8 cellular contexts compared by ENCODE assay signal in genomic region chr5:10863763-10864383, GRCh38.
DNase-seq lines count a peak whose midpoint lies in the region; ATAC-seq and TF ChIP-seq lines count a peak whose summit lies in the region.

No MANE protein-coding gene starts in this region.

- H3K36me3 ChIP-seq in neural cell (ENCODE audit: insufficient read depth, low read length), result no peaks in the 10 kb centered on the region
- no peaks in the 10 kb centered on the region for H3K36me3 ChIP-seq in upper lobe of right lung

- H3K4me3 ChIP-seq in AG10803 (ENCODE audit: low read length), result no peak overlapping the region
- H3K4me3 ChIP-seq in neural cell (ENCODE audit: low read length), result no peak overlapping the region
- no peak overlapping the region for H3K4me3 ChIP-seq in upper lobe of right lung

- no peak for TF ChIP-seq EP300 in neural cell (conservative IDR thresholded peaks at IDR 0.05; ENCODE audit: poor library complexity, severe bottlenecking)

- ATAC-seq in GM18519 (IDR thresholded peaks at IDR 0.05; ENCODE audit: low FRiP score, unreplicated experiment) (peak; percentile 92), HG02973 (IDR thresholded peaks at IDR 0.05; ENCODE audit: unreplicated experiment) (peak; percentile 90), upper lobe of right lung (peak; percentile 83)

- no peak overlapping the region for H2AFZ ChIP-seq in neural cell (ENCODE audit: low read depth, low read length)

- H3K27ac ChIP-seq in neural cell (ENCODE audit: low read length) (no peak overlapping the region), upper lobe of right lung (no peak overlapping the region)

- no peaks in the 10 kb centered on the region for H3K27me3 ChIP-seq in neural cell (ENCODE audit: insufficient read depth, low read depth, low read length)
- no peaks in the 10 kb centered on the region for H3K27me3 ChIP-seq in upper lobe of right lung

- no peak overlapping the region for H3K4me2 ChIP-seq in neural cell (ENCODE audit: low read length)

- DNase-seq in AG10803 (ENCODE audit: low read depth), result peak; percentile 33
- DNase-seq in NCI-H526 (lab: John Stamatoyannopoulos, UW), result peak; percentile 47 to 75
- peak; percentile 7 to 21 for DNase-seq in activated CD8-positive, alpha-beta memory T cell treated with anti-CD3 and anti-CD28 coated beads for 4 hours (ENCODE audit: low read depth in 2 of 2)
- DNase-seq in erythroblast (lab: John Stamatoyannopoulos, UW), result peak; percentile 52 to 77
- no peak for DNase-seq in upper lobe of right lung

- H3F3A ChIP-seq in neural cell (ENCODE audit: insufficient read depth, low read length, poor library complexity, severe bottlenecking), result no peaks in the 10 kb centered on the region

- no peak overlapping the region for H3K9ac ChIP-seq in neural cell (ENCODE audit: low read length)

- TF ChIP-seq RAD21 in neural cell (conservative IDR thresholded peaks at IDR 0.05), result no peak

- TF ChIP-seq CTCF in AG10803 (conservative IDR thresholded peaks at IDR 0.05; ENCODE audit: low read length) (peak; percentile 87), neural cell (IDR thresholded peaks at IDR 0.05; ENCODE audit: poor library complexity, severe bottlenecking) (peak; percentile 47), upper lobe of right lung (IDR thresholded peaks at IDR 0.05) (peak; percentile 82)

- H3K9me3 ChIP-seq in neural cell (ENCODE audit: low read length) (no peaks in the 10 kb centered on the region), upper lobe of right lung (no peaks in the 10 kb centered on the region)

- H3K9me2 ChIP-seq in neural cell (ENCODE audit: insufficient read depth, low read length), result no peaks in the 10 kb centered on the region

- intact Hi-C loops in upper lobe of right lung (cut with DNase I), result no loop called here

- TF ChIP-seq POLR2A in erythroblast (IDR thresholded peaks at IDR 0.05; ENCODE audit: low read length), result no peak

- no peaks in the 10 kb centered on the region for H3K79me2 ChIP-seq in neural cell (replicated peaks; ENCODE audit: insufficient read depth, low read length)

- H4K20me1 ChIP-seq in neural cell (ENCODE audit: insufficient read depth), result no peaks in the 10 kb centered on the region

- no peaks in the 10 kb centered on the region for H3K4me1 ChIP-seq in upper lobe of right lung

TF ChIP-seq in neural cell, 6 proteins besides CTCF, POLR2A, EP300 and RAD21:
- TF ChIP-seq TAF1 (IDR thresholded peaks at IDR 0.05; ENCODE audit: low read depth) (no peak), EZH2 (IDR thresholded peaks at IDR 0.05; ENCODE audit: borderline replicate concordance, insufficient read depth, low read length, poor library complexity, severe bottlenecking) (no peak), MXI1 (conservative IDR thresholded peaks at IDR 0.05; ENCODE audit: poor library complexity, severe bottlenecking) (no peak), SMC3 (conservative IDR thresholded peaks at IDR 0.05; ENCODE audit: poor library complexity) (peak; percentile 36), REST (IDR thresholded peaks at IDR 0.05; ENCODE audit: borderline replicate concordance) (no peak), POLR2AphosphoS5 (IDR thresholded peaks at IDR 0.05) (no peak)
